18 cellular contexts compared by ENCODE assay signal in the genomic region with DNA sequence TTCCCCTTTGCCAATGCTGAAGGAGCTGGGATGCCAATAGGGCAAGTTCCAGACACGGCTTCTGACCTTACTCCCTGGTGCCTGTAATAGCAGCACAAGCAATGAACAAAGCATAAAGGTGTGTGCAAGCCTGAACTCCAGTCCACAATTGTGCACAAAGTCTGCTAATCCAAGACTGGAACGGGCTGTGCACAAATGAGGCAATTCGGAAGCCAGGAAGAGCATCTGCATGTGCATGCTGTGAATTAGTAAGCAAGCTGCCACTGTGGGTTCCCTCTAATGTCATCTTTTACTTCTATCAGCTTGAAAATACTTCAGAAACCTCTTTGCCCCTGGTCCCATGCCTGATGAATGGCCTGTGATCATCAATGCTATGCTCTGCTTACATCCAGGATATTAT.
DNase-seq lines count a peak whose midpoint lies in the region.
"Had no signal": no experiment of that assay in that cellular context is flagged by ENCODE, and none has a peak within 500 bp of the region (broad histone marks: within the 10 kb centered on the region; RNA-seq: fewer than 3 reads in every experiment).

No MANE protein-coding gene starts in this region.

- peak; percentile 55 for DNase-seq in NCI-H748 (lab: John Stamatoyannopoulos, UW; ENCODE audit: unreplicated experiment)
- no peak for DNase-seq in NCI-H748 treated with DMSO at 0.1 percent for 48 hours (lab: John Stamatoyannopoulos, UW)
- peak; percentile 38 for DNase-seq in inferior parietal cortex (ENCODE audit: extremely low spot score)
- DNase-seq in NK-92 (lab: John Stamatoyannopoulos, UW; ENCODE audit: unreplicated experiment): no peak
- DNase-seq in stimulated activated naive CD4-positive, alpha-beta T cell (lab: John Stamatoyannopoulos, UW): no peak
- DNase-seq in ureter (ENCODE audit: low spot score): no peak
- DNase-seq: Calu3; CD4-positive, alpha-beta memory T cell; HFFc6; KG1; NCI-H1436 treated with DMSO at 0.1 percent for 48 hours; NCI-H524 treated with DMSO at 0.1 percent for 48 hours; OCI-M1; Right ventricle myocardium superior; SW 1271 had no signal

- peak overlapping the region; percentile 22 for H3K27ac ChIP-seq in angular gyrus (ENCODE audit: low read depth, low read length)
- H3K27ac ChIP-seq: A549, BLaER1 had no signal

Comparison
In these comparisons a context has a peak if more than half of its experiments do, and no peak if none do; other contexts are left out.
1. DNase-seq: peak in NCI-H748 (single experiment) and inferior parietal cortex (single experiment); none in NCI-H748 treated with DMSO at 0.1 percent for 48 hours (single experiment), NK-92 (single experiment), stimulated activated naive CD4-positive, alpha-beta T cell (0 of 6) and ureter (single experiment).